In genomic region chr6:126033696-126034095, GRCh38 we compare ENCODE assay signal across 8 cellular contexts. TPM values are rescaled to one million over a fixed set of nuclear protein-coding genes. Genes with fewer than 3 reads are reported as not detected.
A peak's percentile ranks its signal among the peaks of the same experiment; 100 is the strongest.
DNase-seq lines count a peak whose midpoint lies in the region; ATAC-seq, FAIRE-seq and TF ChIP-seq lines count a peak whose summit lies in the region.

No MANE protein-coding gene starts in this region.

- BruUV-seq in GM12878 (replicated peaks; lab: Mats Ljungman, UMichigan): no TSS peak

- no peak overlapping the region for H3K4me2 ChIP-seq in GM12878 (ENCODE audit: control insufficient read depth, insufficient read depth)

- no peaks in the 10 kb centered on the region for H3K79me2 ChIP-seq in GM12878 (ENCODE audit: control insufficient read depth, insufficient read depth, low read length)

- peak; percentile 83 for TF ChIP-seq CTCF in BE2C (IDR thresholded peaks at IDR 0.05; ENCODE audit: low read depth, low read length)
- TF ChIP-seq CTCF in GM12878 (IDR thresholded peaks at IDR 0.05 in 2 of 3, conservative IDR thresholded peaks at IDR 0.05 in 1 of 3; ENCODE audit: control insufficient read depth in 2 of 3, extremely low read depth in 1 of 3, insufficient read depth in 1 of 3, low read depth in 3 of 3, low read length in 3 of 3): peak; percentile 34 to 56 (median 46); a peak in 5 of 6 replicates
- peak; percentile 28 to 39 for TF ChIP-seq CTCF in suprapubic skin (IDR thresholded peaks at IDR 0.05)
- no peak for TF ChIP-seq CTCF in coronary artery (IDR thresholded peaks at IDR 0.05)

- TF ChIP-seq EP300 in GM12878 (IDR thresholded peaks at IDR 0.05; ENCODE audit: borderline replicate concordance in 1 of 2, control insufficient read depth in 1 of 2, low read depth in 2 of 2, low read length in 2 of 2) (no peak), suprapubic skin (IDR thresholded peaks at IDR 0.05) (no peak)

- TF ChIP-seq RAD21 in GM12878 (IDR thresholded peaks at IDR 0.05; ENCODE audit: insufficient read depth, low read depth, low read length): peak; percentile 65

- peaks cover 2% of the 10 kb centered on the region; the same call in 1 of the 2 replicates for H3K4me1 ChIP-seq in BE2C
- H3K4me1 ChIP-seq in GM12878 (ENCODE audit: control insufficient read depth, insufficient read depth, low read length): no peaks in the 10 kb centered on the region
- H3K4me1 ChIP-seq in suprapubic skin: peaks cover 5% of the 10 kb centered on the region

- H3K36me3 ChIP-seq in BE2C: peaks cover 7% of the 10 kb centered on the region
- peaks cover 2 to 24% of the 10 kb centered on the region in 2 experiments for H3K36me3 ChIP-seq in GM12878 (ENCODE audit: control insufficient read depth in 2 of 2, insufficient read depth in 2 of 2, low read length in 1 of 2)
- peaks cover 7% of the 10 kb centered on the region for H3K36me3 ChIP-seq in suprapubic skin

- intact Hi-C loops in GM12878 (cut with micrococcal nuclease; ENCODE audit: unreplicated experiment): loop anchor here (5.0 to 10.0 kb wide), 4 partner anchors 139 to 1089 kb away; no protein-coding TSS in a partner anchor

- H2AFZ ChIP-seq in GM12878 (ENCODE audit: control insufficient read depth, low read depth, low read length): no peak overlapping the region

- DNase-seq in BE2C: peak; percentile 52
- DNase-seq in NCI-H2029 (lab: John Stamatoyannopoulos, UW): peak; percentile 65
- DNase-seq in GM12878 (ENCODE audit: low read depth, low spot score): no peak
- peak; percentile 58 for DNase-seq in iPS-NIHi7 (ENCODE audit: extremely low spot score)
- no peak for DNase-seq in suprapubic skin (ENCODE audit: low spot score in 2 of 2)
- DNase-seq in coronary artery (ENCODE audit: low spot score): no peak

- H3K9me3 ChIP-seq in BE2C (no peaks in the 10 kb centered on the region), GM12878 (replicated peaks; ENCODE audit: control insufficient read depth, insufficient read depth, low read length) (no peaks in the 10 kb centered on the region), suprapubic skin (no peaks in the 10 kb centered on the region)

- no peak overlapping the region for H3K9ac ChIP-seq in GM12878 (ENCODE audit: control insufficient read depth, insufficient read depth, low read length)

- H3K27ac ChIP-seq in GM12878 (ENCODE audit: control insufficient read depth, insufficient read depth) (no peak overlapping the region), suprapubic skin (no peak overlapping the region), coronary artery (no peak overlapping the region)

- peak; percentile 59 for FAIRE-seq in GM12878 (lab: Jason Lieb, UNC)

- POLR2A ChIA-PET in GM12878 (lab: Charles Lee): no interaction called here

- no peak for TF ChIP-seq POLR2A in GM12878 (IDR thresholded peaks at IDR 0.05; ENCODE audit: low read depth, low read length)
- TF ChIP-seq POLR2A in suprapubic skin (IDR thresholded peaks at IDR 0.05): no peak

- H3K27me3 ChIP-seq in BE2C (no peaks in the 10 kb centered on the region), GM12878 (replicated peaks in 1 of 2; ENCODE audit: control insufficient read depth in 2 of 2, insufficient read depth in 2 of 2, low read length in 1 of 2) (no peaks in the 10 kb centered on the region), suprapubic skin (no peaks in the 10 kb centered on the region)

- no peaks in the 10 kb centered on the region for H4K20me1 ChIP-seq in GM12878 (ENCODE audit: control insufficient read depth, insufficient read depth)

- 66% methylated on average over 3 of the region's 3 CpGs for WGBS in GM12878 (ENCODE audit: insufficient coverage, insufficient replicate concordance, low lambda C conversion rate, missing lambda C conversion rate)
- 4% methylated on average over 3 of the region's 3 CpGs for WGBS in suprapubic skin

- SMC1A ChIA-PET in GM12878 (lab: Charles Lee; ENCODE audit: uncharacterized antibody, unreplicated experiment): interaction anchor here (0.9 to 1.2 kb wide), 4 partner anchors 13 to 137 kb away, joined by 3 to 6 read pairs (median 3); no protein-coding TSS in a partner anchor

- no peak overlapping the region for H3K4me3 ChIP-seq in BE2C (ENCODE audit: low read depth, low read length)
- H3K4me3 ChIP-seq in GM12878: no peak overlapping the region
- no peak overlapping the region for H3K4me3 ChIP-seq in suprapubic skin
- H3K4me3 ChIP-seq in coronary artery: no peak overlapping the region

- RAD21 ChIA-PET in GM12878 (lab: Charles Lee; ENCODE audit: unreplicated experiment): interaction anchor here (0.6 to 1.4 kb wide), 4 partner anchors 30 to 497 kb away, joined by 3 to 6 read pairs (median 4); no protein-coding TSS in a partner anchor

- CTCF ChIA-PET in GM12878 (lab: Yijun Ruan, JAX): interaction anchor here (0.6 to 1.6 kb wide), 6 partner anchors 34 to 1426 kb away, joined by 3 to 6 read pairs (median 4); partner anchors contain the start of gene KIAA0408

- ATAC-seq in GM18508 (IDR thresholded peaks at IDR 0.05; ENCODE audit: insufficient read depth, unreplicated experiment) (peak; percentile 67), HG02973 (IDR thresholded peaks at IDR 0.05; ENCODE audit: unreplicated experiment) (peak; percentile 78), GM12878 (peak; percentile 86)

- in situ Hi-C loops in GM12878 (cut with MboI): no loop called here

TF ChIP-seq in GM12878, 131 proteins besides CTCF, POLR2A, EP300 and RAD21:
- TF ChIP-seq SMC3 (IDR thresholded peaks at IDR 0.05; ENCODE audit: borderline replicate concordance, low read length) (peak; percentile 34; the same call in 1 of the 2 replicates), CUX1 (IDR thresholded peaks at IDR 0.05; ENCODE audit: insufficient replicate concordance, low read depth, low read length) (no peak), EZH2 (IDR thresholded peaks at IDR 0.05; ENCODE audit: borderline replicate concordance, control insufficient read depth, low read depth, low read length) (no peak)

RNA-seq across cellular contexts. Expression of gene TRMT11, which starts 47.4 kb away (rescaled TPM):
- polyA plus RNA-seq in BE2C (2012; ENCODE audit: insufficient read depth, insufficient read length, low read depth): 19.5 TPM
- total RNA-seq in GM12878 (2013; cell fraction: nucleolus; rRNA removed): 322 and 332 TPM in 2 replicates
- 43.4 and 47.8 TPM in 2 replicates for total RNA-seq in GM12878 (2014; rRNA removed)
- total RNA-seq in GM12878 (2014; rRNA removed; fragmentation: Illumina TruSeq; extraction: Trizol): 44.4 and 47.8 TPM in 2 replicates
- 32.6 and 34.0 TPM in 2 replicates for total RNA-seq in GM12878 (2021)
- 11.7 TPM for polyA plus RNA-seq in GM12878 (2011; ENCODE audit: low read depth)
- polyA plus RNA-seq in GM12878 (2011; rRNA removed): 81.1 and 110 TPM in 2 replicates
- polyA plus RNA-seq in GM12878 (2011; cell fraction: cytosol; rRNA removed): 21.2 and 24.2 TPM in 2 replicates
- 134 and 171 TPM in 2 replicates for polyA plus RNA-seq in GM12878 (2011; cell fraction: nucleus; rRNA removed)
- 15.3 and 21.4 TPM in 2 replicates for polyA plus RNA-seq in GM12878 (2012)
- polyA plus RNA-seq in GM12878 (2014; fragmentation: Illumina TruSeq; extraction: Trizol): 41.8 and 56.1 TPM in 2 replicates
- polyA plus RNA-seq in GM12878 (2014; fragmentation: Nextera tagmentation; extraction: Ambion mirVana): 10 to 100 TPM; 56.8 to 72.4 TPM
- polyA plus RNA-seq in GM12878 (2014; rRNA removed): 37.6 and 42.5 TPM in 2 replicates
- 10 to 100 TPM; 42.2 to 44.0 TPM for polyA plus RNA-seq in GM12878 (2016; fragmentation: Nextera tagmentation; extraction: Ambion mirVana)
- 69.6 and 104 TPM in 2 replicates for polyA minus RNA-seq in GM12878 (2011; rRNA and poly(A)+ RNA removed)
- polyA minus RNA-seq in GM12878 (2011; cell fraction: cytosol; rRNA and poly(A)+ RNA removed): 20.6 and 26.9 TPM in 2 replicates
- 141 and 174 TPM in 2 replicates for polyA minus RNA-seq in GM12878 (2011; cell fraction: nucleus; rRNA and poly(A)+ RNA removed)
- 10 to 100 TPM in 3 of 4 donors, 1 to 10 TPM in 1; 6.6 to 28.4 (median 11.1) TPM for total RNA-seq in suprapubic skin

Comparison
In these comparisons a context has a peak if more than half of its experiments do, and no peak if none do; other contexts are left out.
1. DNase-seq: peak in BE2C (single experiment), NCI-H2029 (single experiment) and iPS-NIHi7 (single experiment); none in GM12878 (single experiment), suprapubic skin (0 of 2) and coronary artery (single experiment).
2. Peak in every context shown above with its lines, with median percentiles within 50 percentile points of each other: ATAC-seq.